ENCODE assay signal across 44 cellular contexts in genomic region chr1:158570480-158570879, GRCh38. TPM values are rescaled to one million over a fixed set of nuclear protein-coding genes. Genes with fewer than 3 reads are reported as not detected.
"Had no signal": no experiment of that assay in that cellular context is flagged by ENCODE, and none has a peak within 500 bp of the region (broad histone marks: within the 10 kb centered on the region; RNA-seq: fewer than 3 reads in every experiment).

TSS of gene OR6P1 (minus strand) at chr1:158570580. CDS start at chr1:158563604, 6,976 bp downstream.

- H3K4me1 ChIP-seq: adrenal gland, ascending aorta, body of pancreas, breast epithelium had no signal

- H3K4me3 ChIP-seq: adrenal gland, ascending aorta, body of pancreas, breast epithelium, cardiac muscle cell had no signal

- ATAC-seq: activated naive CD4-positive, alpha-beta T cell treated with anti-CD3 and anti-CD28 coated beads, Interleukin-2, amount 50 U/mL, for 72 hours; activated naive CD8-positive, alpha-beta T cell treated with anti-CD3 and anti-CD28 coated beads, Interleukin-2, amount 50 U/mL, for 24 hours; activated T-cell treated with anti-CD3 and anti-CD28 coated beads, Interleukin-2, amount 50 U/mL, for 4 hours; activated T-cell treated with anti-CD3 and anti-CD28 coated beads, Interleukin-2, amount 50 U/mL, for 72 hours; activated T-helper 17 cell treated with anti-CD3 and anti-CD28 coated beads, Interleukin-2, amount 50 U/mL, for 72 hours; body of pancreas had no signal

- H3K4me3 Mint-ChIP-seq: activated naive CD4-positive, alpha-beta T cell treated with anti-CD3 and anti-CD28 coated beads for 36 hours; activated naive CD4-positive, alpha-beta T cell treated with anti-CD3 and anti-CD28 coated beads, Interleukin-2, amount 10 ng/mL, durations not matched to agents 7 days and 5 days; activated naive CD4-positive, alpha-beta T cell treated with anti-CD3 and anti-CD28 coated beads, Interleukin-2, amount 50 U/mL, for 24 hours; activated naive CD8-positive, alpha-beta T cell; activated naive CD8-positive, alpha-beta T cell treated with anti-CD3 and anti-CD28 coated beads for 36 hours; activated naive CD8-positive, alpha-beta T cell treated with anti-CD3 and anti-CD28 coated beads, Interleukin-2, amount 10 ng/mL, durations not matched to agents 7 days and 5 days; activated naive CD8-positive, alpha-beta T cell treated with anti-CD3 and anti-CD28 coated beads, Interleukin-2, amount 50 U/mL, for 24 hours; activated T-cell treated with anti-CD3 and anti-CD28 coated beads, Interleukin-2, amount 50 U/mL, for 24 hours; activated T-cell treated with anti-CD3 and anti-CD28 coated beads, Interleukin-2, amount 50 U/mL, for 4 hours; activated T-cell treated with anti-CD3 and anti-CD28 coated beads, Interleukin-2, amount 50 U/mL, for 72 hours; activated T-helper 1 cell treated with anti-CD3 and anti-CD28 coated beads, Interleukin-12 subunit alpha, Interleukin-12 subunit beta, Interleukin-2, Interleukin-4 antibody, amounts not matched to agents 30 ng/mL and 10 ng/mL and 1 ng/mL, durations not matched to agents 14 hours and 24 hours and 36 hours; activated T-helper 17 cell treated with anti-CD3 and anti-CD28 coated beads, Interleukin-2, amount 50 U/mL, for 72 hours; brain; central memory CD8-positive, alpha-beta T cell had no signal

- H3K9me3 ChIP-seq: adrenal gland, ascending aorta, body of pancreas, breast epithelium had no signal

- H3K27ac ChIP-seq: adrenal gland, ascending aorta, body of pancreas, brain microvascular endothelial cell, breast epithelium, cardiac muscle cell had no signal

- H3K4me1 Mint-ChIP-seq: activated naive CD4-positive, alpha-beta T cell treated with anti-CD3 and anti-CD28 coated beads, Interleukin-2, amount 10 ng/mL, durations not matched to agents 7 days and 5 days; activated naive CD4-positive, alpha-beta T cell treated with anti-CD3 and anti-CD28 coated beads, Interleukin-2, amount 50 U/mL, for 24 hours; activated naive CD8-positive, alpha-beta T cell treated with anti-CD3 and anti-CD28 coated beads for 36 hours; activated naive CD8-positive, alpha-beta T cell treated with anti-CD3 and anti-CD28 coated beads, Interleukin-2, amount 10 ng/mL, durations not matched to agents 7 days and 5 days; activated naive CD8-positive, alpha-beta T cell treated with anti-CD3 and anti-CD28 coated beads, Interleukin-2, amount 50 U/mL, for 24 hours; activated T-helper 17 cell treated with anti-CD3 and anti-CD28 coated beads, Interleukin-2, amount 50 U/mL, for 72 hours; brain; central memory CD8-positive, alpha-beta T cell had no signal

- H3K9me3 Mint-ChIP-seq: activated naive CD4-positive, alpha-beta T cell treated with anti-CD3 and anti-CD28 coated beads for 36 hours; activated naive CD4-positive, alpha-beta T cell treated with anti-CD3 and anti-CD28 coated beads, Interleukin-2, amount 10 ng/mL, durations not matched to agents 7 days and 5 days; activated naive CD4-positive, alpha-beta T cell treated with anti-CD3 and anti-CD28 coated beads, Interleukin-2, amount 50 U/mL, for 24 hours; activated naive CD8-positive, alpha-beta T cell treated with anti-CD3 and anti-CD28 coated beads for 36 hours; activated naive CD8-positive, alpha-beta T cell treated with anti-CD3 and anti-CD28 coated beads, Interleukin-2, amount 10 ng/mL, durations not matched to agents 7 days and 5 days; activated T-cell treated with anti-CD3 and anti-CD28 coated beads, Interleukin-2, amount 50 U/mL, for 24 hours; activated T-cell treated with anti-CD3 and anti-CD28 coated beads, Interleukin-2, amount 50 U/mL, for 4 hours; activated T-helper 1 cell treated with anti-CD3 and anti-CD28 coated beads, Interleukin-12 subunit alpha, Interleukin-12 subunit beta, Interleukin-2, Interleukin-4 antibody, amounts not matched to agents 30 ng/mL and 10 ng/mL and 1 ng/mL, durations not matched to agents 14 hours and 24 hours and 36 hours; activated T-helper 17 cell treated with anti-CD3 and anti-CD28 coated beads, Interleukin-2, amount 50 U/mL, for 72 hours; activated T-helper 2 cell treated with anti-CD3 and anti-CD28 coated beads, Interferon-gamma antibody, Interleukin-2, Interleukin-4, amounts not matched to agents 10 μg/mL and 5 μg/mL and 100 μg/mL, durations not matched to agents 14 hours and 24 hours and 36 hours; brain; central memory CD8-positive, alpha-beta T cell had no signal

- H3K27me3 ChIP-seq: adrenal gland, ascending aorta, body of pancreas, brain microvascular endothelial cell, cardiac muscle cell had no signal

- H3K36me3 ChIP-seq: adrenal gland, ascending aorta, brain microvascular endothelial cell, breast epithelium, cardiac muscle cell had no signal

- H3K36me3 Mint-ChIP-seq: activated naive CD4-positive, alpha-beta T cell treated with anti-CD3 and anti-CD28 coated beads, Interleukin-2, amount 10 ng/mL, durations not matched to agents 7 days and 5 days; activated naive CD4-positive, alpha-beta T cell treated with anti-CD3 and anti-CD28 coated beads, Interleukin-2, amount 50 U/mL, for 24 hours; activated naive CD4-positive, alpha-beta T cell treated with anti-CD3 and anti-CD28 coated beads, Interleukin-2, amount 50 U/mL, for 72 hours; activated naive CD8-positive, alpha-beta T cell; activated naive CD8-positive, alpha-beta T cell treated with anti-CD3 and anti-CD28 coated beads for 36 hours; activated naive CD8-positive, alpha-beta T cell treated with anti-CD3 and anti-CD28 coated beads, Interleukin-2, amount 10 ng/mL, durations not matched to agents 7 days and 5 days; brain had no signal

- DNase-seq: activated effector memory CD4-positive, alpha-beta T cell treated with anti-CD3 and anti-CD28 coated beads, Interleukin-2, amount 50 U/mL, for 16 hours; activated effector memory CD4-positive, alpha-beta T cell treated with Interleukin-2 at 50 U/mL for 16 hours; activated gamma-delta T cell; activated gamma-delta T cell treated with Interleukin-2 at 50 U/mL for 16 hours; activated naive CD4-positive, alpha-beta T cell; activated naive CD4-positive, alpha-beta T cell treated with anti-CD3 and anti-CD28 coated beads for 36 hours; activated naive CD4-positive, alpha-beta T cell treated with anti-CD3 and anti-CD28 coated beads, Interleukin-2, amount 10 ng/mL, durations not matched to agents 7 days and 5 days; activated naive CD4-positive, alpha-beta T cell treated with anti-CD3 and anti-CD28 coated beads, Interleukin-2, amount 50 U/mL, for 16 hours; activated naive CD4-positive, alpha-beta T cell treated with Interleukin-2 at 50 U/mL for 16 hours; activated naive CD8-positive, alpha-beta T cell treated with anti-CD3 and anti-CD28 coated beads for 36 hours; activated naive CD8-positive, alpha-beta T cell treated with anti-CD3 and anti-CD28 coated beads, Interleukin-2, amount 10 ng/mL, durations not matched to agents 7 days and 5 days; activated naive CD8-positive, alpha-beta T cell treated with anti-CD3 and anti-CD28 coated beads, Interleukin-2, amount 50 U/mL, for 24 hours; activated T-cell treated with anti-CD3 and anti-CD28 coated beads, Interleukin-2, amount 50 U/mL, for 1 hour; activated T-cell treated with anti-CD3 and anti-CD28 coated beads, Interleukin-2, amount 50 U/mL, for 24 hours; activated T-cell treated with anti-CD3 and anti-CD28 coated beads, Interleukin-2, amount 50 U/mL, for 4 hours; activated T-cell treated with anti-CD3 and anti-CD28 coated beads, Interleukin-2, amount 50 U/mL, for 48 hours; activated T-cell treated with anti-CD3 and anti-CD28 coated beads, Interleukin-2, amount 50 U/mL, for 72 hours; adrenal gland; amniotic stem cell; amygdala; anterior cingulate cortex; aorta; body of pancreas; brain microvascular endothelial cell; caudate nucleus; central memory CD4-positive, alpha-beta T cell; cerebellar nuclear complex had no signal

- H3K27ac Mint-ChIP-seq: activated naive CD4-positive, alpha-beta T cell treated with anti-CD3 and anti-CD28 coated beads for 36 hours; activated naive CD4-positive, alpha-beta T cell treated with anti-CD3 and anti-CD28 coated beads, Interleukin-2, amount 10 ng/mL, durations not matched to agents 7 days and 5 days; activated naive CD4-positive, alpha-beta T cell treated with anti-CD3 and anti-CD28 coated beads, Interleukin-2, amount 50 U/mL, for 24 hours; activated naive CD4-positive, alpha-beta T cell treated with anti-CD3 and anti-CD28 coated beads, Interleukin-2, amount 50 U/mL, for 72 hours; activated naive CD8-positive, alpha-beta T cell; activated naive CD8-positive, alpha-beta T cell treated with anti-CD3 and anti-CD28 coated beads for 36 hours; activated naive CD8-positive, alpha-beta T cell treated with anti-CD3 and anti-CD28 coated beads, Interleukin-2, amount 10 ng/mL, durations not matched to agents 7 days and 5 days; activated naive CD8-positive, alpha-beta T cell treated with anti-CD3 and anti-CD28 coated beads, Interleukin-2, amount 50 U/mL, for 24 hours; activated T-cell treated with anti-CD3 and anti-CD28 coated beads, Interleukin-2, amount 50 U/mL, for 24 hours; activated T-cell treated with anti-CD3 and anti-CD28 coated beads, Interleukin-2, amount 50 U/mL, for 72 hours; activated T-helper 1 cell treated with anti-CD3 and anti-CD28 coated beads, Interleukin-12 subunit alpha, Interleukin-12 subunit beta, Interleukin-2, Interleukin-4 antibody, amounts not matched to agents 30 ng/mL and 10 ng/mL and 1 ng/mL, durations not matched to agents 14 hours and 24 hours and 36 hours; activated T-helper 17 cell treated with anti-CD3 and anti-CD28 coated beads, Interleukin-2, amount 50 U/mL, for 72 hours; activated T-helper 2 cell treated with anti-CD3 and anti-CD28 coated beads, Interferon-gamma antibody, Interleukin-2, Interleukin-4, amounts not matched to agents 10 μg/mL and 5 μg/mL and 100 μg/mL, durations not matched to agents 14 hours and 24 hours and 36 hours; brain had no signal

RNA-seq across cellular contexts. Expression of gene OR6P1, which starts in this region (rescaled TPM):
- total RNA-seq: activated naive CD4-positive, alpha-beta T cell treated with anti-CD3 and anti-CD28 coated beads for 36 hours; activated naive CD4-positive, alpha-beta T cell treated with anti-CD3 and anti-CD28 coated beads, Interleukin-2, amount 50 U/mL, for 72 hours; activated naive CD8-positive, alpha-beta T cell treated with anti-CD3 and anti-CD28 coated beads for 36 hours; activated naive CD8-positive, alpha-beta T cell treated with anti-CD3 and anti-CD28 coated beads, Interleukin-2, amount 10 ng/mL, durations not matched to agents 7 days and 5 days; activated T-cell treated with anti-CD3 and anti-CD28 coated beads, Interleukin-2, amount 50 U/mL, for 4 hours; activated T-cell treated with anti-CD3 and anti-CD28 coated beads, Interleukin-2, amount 50 U/mL, for 72 hours; activated T-helper 1 cell treated with anti-CD3 and anti-CD28 coated beads, Interleukin-12 subunit alpha, Interleukin-12 subunit beta, Interleukin-2, Interleukin-4 antibody, amounts not matched to agents 30 ng/mL and 10 ng/mL and 1 ng/mL, durations not matched to agents 14 hours and 24 hours and 36 hours; activated T-helper 17 cell treated with anti-CD3 and anti-CD28 coated beads, Interleukin-2, amount 50 U/mL, for 72 hours; activated T-helper 2 cell treated with anti-CD3 and anti-CD28 coated beads, Interferon-gamma antibody, Interleukin-2, Interleukin-4, amounts not matched to agents 10 μg/mL and 5 μg/mL and 100 μg/mL, durations not matched to agents 14 hours and 24 hours and 36 hours; adrenal gland; aorta; ascending aorta; astrocyte; body of pancreas; breast epithelium; bronchial epithelial cell; cardiac muscle cell; cardiac septum; cerebellum; chondrocyte had no signal
- polyA plus RNA-seq: adipose tissue, adrenal gland, cardiac muscle cell had no signal
